ENCODE assay signal across 11 cellular contexts in the genomic region with DNA sequence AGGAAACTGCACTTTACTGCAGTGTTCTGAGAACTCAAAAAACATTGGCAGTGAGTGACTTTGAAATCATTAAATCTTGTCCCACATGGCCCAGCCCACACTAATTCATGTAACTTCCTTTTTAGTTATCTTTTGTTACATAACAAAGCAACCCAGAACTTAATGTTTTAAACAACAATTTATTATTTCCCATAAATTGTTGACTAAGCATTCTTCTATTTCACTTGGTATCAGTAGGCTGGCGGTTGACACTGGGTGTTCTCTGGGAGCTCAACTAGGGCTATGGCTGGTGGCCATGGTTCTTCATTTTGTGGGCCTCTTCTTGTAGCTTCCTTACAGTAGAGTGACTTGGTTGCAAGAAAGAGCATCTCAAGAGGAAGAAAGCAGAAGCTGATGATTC.
"Had no signal": no experiment of that assay in that cellular context is flagged by ENCODE, and none has a peak within 500 bp of the region (broad histone marks: within the 10 kb centered on the region; RNA-seq: fewer than 3 reads in every experiment).

No MANE protein-coding gene starts in this region.

- H3K9me3 ChIP-seq: HAP-1 had no signal

- H3K4me1 ChIP-seq: HAP-1 had no signal

- H3K27ac ChIP-seq: GM23248, HL-60, KMS-11 had no signal

- H2AFZ ChIP-seq: GM23248 had no signal

- H3K4me3 Mint-ChIP-seq: HFFc6, IgD-negative memory B cell had no signal

- ATAC-seq: HCT116 had no signal

- DNase-seq: GM23248, GOT3, H7, HFFc6, Karpas-422, KBM-7 had no signal

- H3K36me3 ChIP-seq: HAP-1 had no signal

- H3K4me3 ChIP-seq: GM23248, HAP-1 had no signal

- H3K27me3 Mint-ChIP-seq: IgD-negative memory B cell had no signal

- H3K4me1 Mint-ChIP-seq: IgD-negative memory B cell had no signal

- H3K9ac ChIP-seq: GM23248, KMS-11 had no signal

- H3K27ac Mint-ChIP-seq: HFFc6, IgD-negative memory B cell had no signal

- H3K4me2 ChIP-seq: KMS-11 had no signal

- H3K36me3 Mint-ChIP-seq: IgD-negative memory B cell had no signal
